Comparison of ENCODE assay signal across 1 cellular context in the genomic region with DNA sequence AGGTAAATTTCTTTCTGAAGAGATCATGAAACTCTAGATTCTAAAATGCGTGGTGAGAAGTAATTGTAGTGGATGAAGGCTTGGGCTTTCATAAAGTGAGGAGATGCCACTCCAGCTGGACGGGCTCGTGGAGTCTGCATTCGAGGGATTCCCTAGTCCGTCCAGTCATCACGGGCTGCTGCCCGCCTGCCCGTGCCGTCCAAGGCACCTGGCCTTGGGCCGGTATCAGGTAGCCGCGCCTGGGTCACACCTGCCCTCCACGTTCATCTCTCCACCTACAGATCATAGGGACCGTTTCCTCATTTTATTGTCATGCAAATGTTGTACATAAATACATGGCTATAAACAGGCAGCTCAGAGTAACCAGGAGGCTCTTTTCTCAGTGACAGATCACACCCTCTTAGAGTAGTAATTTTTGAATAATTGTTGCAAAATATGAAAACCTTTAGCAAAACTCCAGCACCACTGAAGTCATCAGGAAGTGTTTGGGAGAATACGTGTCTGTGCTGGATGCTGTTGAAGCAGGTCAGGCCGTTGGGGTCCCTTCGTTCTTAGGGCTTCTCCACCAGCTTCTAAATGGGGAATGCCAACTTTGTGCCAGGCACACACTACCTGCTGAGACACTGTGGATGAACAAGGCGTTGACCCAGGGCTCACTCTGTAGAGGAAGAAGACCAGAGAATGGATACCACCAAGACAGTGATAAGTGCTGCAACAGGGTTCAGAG.
TF ChIP-seq lines count a peak whose summit lies in the region.

No MANE protein-coding gene starts in this region.

TF ChIP-seq in IMR-90, 13 proteins besides CTCF, POLR2A, EP300 and RAD21 (continued from another document):
- TF ChIP-seq, protein P1, sequence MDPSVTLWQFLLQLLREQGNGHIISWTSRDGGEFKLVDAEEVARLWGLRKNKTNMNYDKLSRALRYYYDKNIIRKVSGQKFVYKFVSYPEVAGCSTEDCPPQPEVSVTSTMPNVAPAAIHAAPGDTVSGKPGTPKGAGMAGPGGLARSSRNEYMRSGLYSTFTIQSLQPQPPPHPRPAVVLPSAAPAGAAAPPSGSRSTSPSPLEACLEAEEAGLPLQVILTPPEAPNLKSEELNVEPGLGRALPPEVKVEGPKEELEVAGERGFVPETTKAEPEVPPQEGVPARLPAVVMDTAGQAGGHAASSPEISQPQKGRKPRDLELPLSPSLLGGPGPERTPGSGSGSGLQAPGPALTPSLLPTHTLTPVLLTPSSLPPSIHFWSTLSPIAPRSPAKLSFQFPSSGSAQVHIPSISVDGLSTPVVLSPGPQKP (IDR thresholded peaks at IDR 0.05; ENCODE audit: borderline replicate concordance, low read depth, low read length) = no peak
- TF ChIP-seq SMC3 (IDR thresholded peaks at IDR 0.05; ENCODE audit: low read depth, low read length) (no peak), MAZ (IDR thresholded peaks at IDR 0.05; ENCODE audit: borderline replicate concordance, low read depth, low read length) (no peak), MAFK (IDR thresholded peaks at IDR 0.05; ENCODE audit: low read depth, low read length) (no peak), CHD1 (IDR thresholded peaks at IDR 0.05; ENCODE audit: low read depth, low read length) (no peak), FOS (IDR thresholded peaks at IDR 0.05; ENCODE audit: low read depth, low read length) (no peak), MXI1 (IDR thresholded peaks at IDR 0.05; ENCODE audit: borderline replicate concordance, low read depth, low read length) (no peak), CEBPB (IDR thresholded peaks at IDR 0.05; ENCODE audit: low read depth, low read length) (no peak), NFE2L2 (IDR thresholded peaks at IDR 0.05; ENCODE audit: low read depth, low read length) (no peak), BHLHE40 (IDR thresholded peaks at IDR 0.05; ENCODE audit: low read depth, low read length) (no peak), RFX5 (IDR thresholded peaks at IDR 0.05; ENCODE audit: low read depth, low read length) (no peak)
- TF ChIP-seq, protein P2, sequence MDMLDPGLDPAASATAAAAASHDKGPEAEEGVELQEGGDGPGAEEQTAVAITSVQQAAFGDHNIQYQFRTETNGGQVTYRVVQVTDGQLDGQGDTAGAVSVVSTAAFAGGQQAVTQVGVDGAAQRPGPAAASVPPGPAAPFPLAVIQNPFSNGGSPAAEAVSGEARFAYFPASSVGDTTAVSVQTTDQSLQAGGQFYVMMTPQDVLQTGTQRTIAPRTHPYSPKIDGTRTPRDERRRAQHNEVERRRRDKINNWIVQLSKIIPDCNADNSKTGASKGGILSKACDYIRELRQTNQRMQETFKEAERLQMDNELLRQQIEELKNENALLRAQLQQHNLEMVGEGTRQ (IDR thresholded peaks at IDR 0.05; ENCODE audit: low read depth, low read length) = no peak
TF ChIP-seq in IMR-90: peak in this region for 0.
